34 cellular contexts compared by ENCODE assay signal in the genomic region with DNA sequence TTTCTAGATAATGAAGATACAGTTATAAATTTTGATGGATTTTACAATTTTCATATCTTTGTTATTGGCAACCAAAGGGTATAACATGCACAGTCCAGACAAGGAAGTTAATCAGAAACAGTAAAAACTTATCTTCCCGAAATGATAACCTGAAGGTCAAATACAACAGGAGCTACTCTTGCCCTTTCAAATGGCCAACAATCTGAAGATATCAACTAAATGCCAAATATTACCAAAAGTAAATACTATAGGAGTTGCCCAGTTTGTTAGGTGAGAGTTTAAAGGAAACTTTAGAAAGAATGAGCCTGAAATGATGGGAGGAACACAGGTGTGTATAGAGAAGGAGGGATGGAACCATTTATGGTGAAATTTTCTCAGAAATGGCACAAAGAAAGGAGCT.
"Had no signal": no experiment of that assay in that cellular context is flagged by ENCODE, and none has a peak within 500 bp of the region (broad histone marks: within the 10 kb centered on the region; RNA-seq: fewer than 3 reads in every experiment).

No MANE protein-coding gene starts in this region.

- H3K27me3 Mint-ChIP-seq: activated B cell treated with CpG ODN at 0.5 μM for 24 hours; activated CD4-positive, alpha-beta memory T cell treated with anti-CD3 and anti-CD28 coated beads for 36 hours; activated CD4-positive, alpha-beta T cell treated with anti-CD3 and anti-CD28 coated beads, Interleukin-2, amount 10 ng/mL, durations not matched to agents 24 days and 14 days; activated CD8-positive, alpha-beta T cell treated with anti-CD3 and anti-CD28 coated beads for 36 hours; activated naive CD8-positive, alpha-beta T cell treated with anti-CD3 and anti-CD28 coated beads for 36 hours had no signal

- H3K9me3 Mint-ChIP-seq: activated B cell treated with CpG ODN at 0.5 μM for 24 hours; activated CD4-positive, alpha-beta memory T cell treated with anti-CD3 and anti-CD28 coated beads for 36 hours; activated CD4-positive, alpha-beta T cell treated with anti-CD3 and anti-CD28 coated beads, Interleukin-2, amount 10 ng/mL, durations not matched to agents 24 days and 14 days; activated CD8-positive, alpha-beta T cell treated with anti-CD3 and anti-CD28 coated beads for 36 hours; activated T-helper 1 cell treated with anti-CD3 and anti-CD28 coated beads, Interleukin-12 subunit alpha, Interleukin-12 subunit beta, Interleukin-2, Interleukin-4 antibody, amounts not matched to agents 30 ng/mL and 10 ng/mL and 1 ng/mL, durations not matched to agents 14 hours and 24 hours and 36 hours; T-helper 1 cell treated with Interleukin-12 subunit alpha and Interleukin-12 subunit beta and Interleukin-4 antibody, amounts not matched to agents 30 μg/mL and 1 μg/mL, for 36 hours had no signal

- ATAC-seq: activated CD8-positive, alpha-beta T cell treated with anti-CD3 and anti-CD28 coated beads for 36 hours; activated naive CD4-positive, alpha-beta T cell treated with anti-CD3 and anti-CD28 coated beads, Interleukin-2, amount 50 U/mL, for 72 hours; activated T-cell treated with anti-CD3 and anti-CD28 coated beads, Interleukin-2, amount 50 U/mL, for 4 hours; activated T-cell treated with anti-CD3 and anti-CD28 coated beads, Interleukin-2, amount 50 U/mL, for 72 hours; activated T-helper 17 cell treated with anti-CD3 and anti-CD28 coated beads, Interleukin-2, amount 50 U/mL, for 72 hours; body of pancreas had no signal

- DNase-seq: activated B cell treated with CpG ODN at 0.5 μM for 24 hours; activated CD4-positive, alpha-beta memory T cell treated with anti-CD3 and anti-CD28 coated beads for 36 hours; activated CD4-positive, alpha-beta T cell treated with anti-CD3 and anti-CD28 coated beads for 4 hours; activated CD4-positive, alpha-beta T cell treated with anti-CD3 and anti-CD28 coated beads, Interleukin-2, amount 10 ng/mL, durations not matched to agents 24 days and 14 days; activated CD4-positive, alpha-beta T cell treated with anti-CD3 and anti-CD28 coated beads, Interleukin-2, amount 50 U/mL, for 1 hour; activated CD4-positive, alpha-beta T cell treated with anti-CD3 and anti-CD28 coated beads, Interleukin-2, amount 50 U/mL, for 4 hours; activated CD4-positive, CD25-positive, alpha-beta regulatory T cell treated with anti-CD3 and anti-CD28 coated beads, Interleukin-2, amount 50 U/mL, for 72 hours; activated CD8-positive, alpha-beta memory T cell treated with anti-CD3 and anti-CD28 coated beads, Interleukin-2, amount 50 U/mL, for 4 hours; activated CD8-positive, alpha-beta T cell treated with anti-CD3 and anti-CD28 coated beads for 36 hours; activated effector memory CD4-positive, alpha-beta T cell treated with anti-CD3 and anti-CD28 coated beads, Interleukin-2, amount 50 U/mL, for 16 hours; activated gamma-delta T cell treated with Interleukin-2 at 50 U/mL for 16 hours; activated naive CD4-positive, alpha-beta T cell; activated naive CD4-positive, alpha-beta T cell treated with anti-CD3 and anti-CD28 coated beads for 36 hours; activated naive CD4-positive, alpha-beta T cell treated with anti-CD3 and anti-CD28 coated beads, Interleukin-2, amount 50 U/mL, for 16 hours; activated naive CD8-positive, alpha-beta T cell treated with anti-CD3 and anti-CD28 coated beads for 36 hours; activated T-cell treated with anti-CD3 and anti-CD28 coated beads for 4 hours; activated T-cell treated with anti-CD3 and anti-CD28 coated beads, Interleukin-2, amount 50 U/mL, for 1 hour; activated T-cell treated with anti-CD3 and anti-CD28 coated beads, Interleukin-2, amount 50 U/mL, for 4 hours; activated T-cell treated with anti-CD3 and anti-CD28 coated beads, Interleukin-2, amount 50 U/mL, for 72 hours; adrenal gland; amniotic stem cell; aorta; body of pancreas; brain microvascular endothelial cell; central memory CD4-positive, alpha-beta T cell; T-helper 2 cell; T-helper 9 cell had no signal

- H3K4me3 ChIP-seq: adrenal gland, body of pancreas, breast epithelium had no signal

- H3K27ac ChIP-seq: adrenal gland, body of pancreas, brain microvascular endothelial cell, breast epithelium, VCaP had no signal

- H3K36me3 ChIP-seq: adrenal gland, brain microvascular endothelial cell, breast epithelium had no signal

- H3K4me1 ChIP-seq: adrenal gland, breast epithelium had no signal

- H3K27ac Mint-ChIP-seq: activated B cell treated with CpG ODN at 0.5 μM for 24 hours; activated CD4-positive, alpha-beta memory T cell treated with anti-CD3 and anti-CD28 coated beads for 36 hours; activated CD4-positive, alpha-beta T cell treated with anti-CD3 and anti-CD28 coated beads, Interleukin-2, amount 10 ng/mL, durations not matched to agents 24 days and 14 days; activated CD8-positive, alpha-beta T cell treated with anti-CD3 and anti-CD28 coated beads for 36 hours; activated naive CD4-positive, alpha-beta T cell treated with anti-CD3 and anti-CD28 coated beads for 36 hours; activated naive CD4-positive, alpha-beta T cell treated with anti-CD3 and anti-CD28 coated beads, Interleukin-2, amount 50 U/mL, for 72 hours; activated naive CD8-positive, alpha-beta T cell treated with anti-CD3 and anti-CD28 coated beads for 36 hours; activated T-cell treated with anti-CD3 and anti-CD28 coated beads, Interleukin-2, amount 50 U/mL, for 72 hours; activated T-helper 1 cell treated with anti-CD3 and anti-CD28 coated beads, Interleukin-12 subunit alpha, Interleukin-12 subunit beta, Interleukin-2, Interleukin-4 antibody, amounts not matched to agents 30 ng/mL and 10 ng/mL and 1 ng/mL, durations not matched to agents 14 hours and 24 hours and 36 hours; activated T-helper 17 cell treated with anti-CD3 and anti-CD28 coated beads, Interleukin-2, amount 50 U/mL, for 72 hours; T-helper 1 cell treated with Interleukin-12 subunit alpha and Interleukin-12 subunit beta and Interleukin-4 antibody, amounts not matched to agents 30 μg/mL and 1 μg/mL, for 36 hours; T-helper 2 cell treated with Interferon-gamma antibody and Interleukin-4, amounts not matched to agents 5 μg/mL and 100 μg/mL, for 36 hours had no signal

- H3K27me3 ChIP-seq: adrenal gland, body of pancreas, brain microvascular endothelial cell, breast epithelium had no signal

- H3K9me3 ChIP-seq: adrenal gland, body of pancreas, breast epithelium had no signal

- H3K36me3 Mint-ChIP-seq: activated CD4-positive, alpha-beta memory T cell treated with anti-CD3 and anti-CD28 coated beads for 36 hours; activated naive CD4-positive, alpha-beta T cell treated with anti-CD3 and anti-CD28 coated beads, Interleukin-2, amount 50 U/mL, for 72 hours; activated naive CD8-positive, alpha-beta T cell treated with anti-CD3 and anti-CD28 coated beads for 36 hours had no signal

- H3K4me3 Mint-ChIP-seq: activated B cell treated with CpG ODN at 0.5 μM for 24 hours; activated CD4-positive, alpha-beta memory T cell treated with anti-CD3 and anti-CD28 coated beads for 36 hours; activated CD4-positive, alpha-beta T cell treated with anti-CD3 and anti-CD28 coated beads, Interleukin-2, amount 10 ng/mL, durations not matched to agents 24 days and 14 days; activated CD8-positive, alpha-beta T cell treated with anti-CD3 and anti-CD28 coated beads for 36 hours; activated naive CD4-positive, alpha-beta T cell treated with anti-CD3 and anti-CD28 coated beads for 36 hours; activated naive CD8-positive, alpha-beta T cell treated with anti-CD3 and anti-CD28 coated beads for 36 hours; activated T-cell treated with anti-CD3 and anti-CD28 coated beads, Interleukin-2, amount 50 U/mL, for 4 hours; activated T-cell treated with anti-CD3 and anti-CD28 coated beads, Interleukin-2, amount 50 U/mL, for 72 hours; activated T-helper 1 cell treated with anti-CD3 and anti-CD28 coated beads, Interleukin-12 subunit alpha, Interleukin-12 subunit beta, Interleukin-2, Interleukin-4 antibody, amounts not matched to agents 30 ng/mL and 10 ng/mL and 1 ng/mL, durations not matched to agents 14 hours and 24 hours and 36 hours; activated T-helper 17 cell treated with anti-CD3 and anti-CD28 coated beads, Interleukin-2, amount 50 U/mL, for 72 hours; T-helper 1 cell treated with Interleukin-12 subunit alpha and Interleukin-12 subunit beta and Interleukin-4 antibody, amounts not matched to agents 30 μg/mL and 1 μg/mL, for 36 hours; T-helper 2 cell treated with Interferon-gamma antibody and Interleukin-4, amounts not matched to agents 5 μg/mL and 100 μg/mL, for 36 hours had no signal

- H3K4me1 Mint-ChIP-seq: activated B cell treated with CpG ODN at 0.5 μM for 24 hours; activated CD4-positive, alpha-beta T cell treated with anti-CD3 and anti-CD28 coated beads, Interleukin-2, amount 10 ng/mL, durations not matched to agents 24 days and 14 days; activated naive CD8-positive, alpha-beta T cell treated with anti-CD3 and anti-CD28 coated beads for 36 hours; activated T-helper 17 cell treated with anti-CD3 and anti-CD28 coated beads, Interleukin-2, amount 50 U/mL, for 72 hours had no signal
